Comparison of ENCODE assay signal across 20 cellular contexts in the genomic region with DNA sequence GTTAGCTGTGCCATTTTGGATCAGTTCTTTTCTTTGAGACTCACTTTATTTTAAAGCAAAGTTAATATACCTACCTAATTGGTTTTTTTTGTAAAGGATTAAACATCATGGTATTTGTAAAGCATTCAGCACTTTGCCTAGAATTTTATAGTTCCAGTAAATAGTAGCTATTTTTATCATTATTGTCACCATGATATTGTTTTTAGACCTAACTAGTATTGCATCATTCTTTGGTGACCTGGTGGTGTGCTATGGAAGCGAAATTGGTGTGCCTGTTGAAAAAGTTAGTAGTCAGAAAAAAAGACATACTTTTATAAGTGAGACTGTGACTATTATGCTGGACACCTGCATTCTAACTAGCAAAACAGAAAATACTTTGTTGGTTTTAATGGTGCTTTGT.
"Had no signal": no experiment of that assay in that cellular context is flagged by ENCODE, and none has a peak within 500 bp of the region (broad histone marks: within the 10 kb centered on the region; RNA-seq: fewer than 3 reads in every experiment).

No MANE protein-coding gene starts in this region.

- ATAC-seq: lower lobe of right lung; naive thymus-derived CD4-positive, alpha-beta T cell; upper lobe of right lung had no signal

- FAIRE-seq: colon, keratinocyte had no signal

- H3K9me3 ChIP-seq: esophagus muscularis mucosa, gastroesophageal sphincter, heart right ventricle, lower lobe of right lung, thyroid gland, upper lobe of right lung had no signal

- DNase-seq: activated CD4-positive, alpha-beta T cell treated with anti-CD3 and anti-CD28 coated beads for 1 hour; activated gamma-delta T cell treated with Interleukin-2 at 50 U/mL for 16 hours; activated T-cell treated with anti-CD3 and anti-CD28 coated beads, Interleukin-2, amount 50 U/mL, for 1 hour; anterior cingulate cortex; central memory CD4-positive, alpha-beta T cell; dorsolateral prefrontal cortex; heart right ventricle; lower lobe of right lung; naive thymus-derived CD4-positive, alpha-beta T cell; stimulated activated CD4-positive, alpha-beta T cell treated with anti-CD3 and anti-CD28 coated beads, Interleukin-4, amount 100 ng/mL, for 24 hours; stimulated activated naive CD4-positive, alpha-beta T cell treated with Interleukin-2 at 50 U/mL for 16 hours; T-helper 9 cell; thyroid gland; upper lobe of right lung had no signal

- H3K27me3 ChIP-seq: dorsolateral prefrontal cortex, esophagus muscularis mucosa, gastroesophageal sphincter, heart right ventricle, thyroid gland, upper lobe of right lung had no signal

- H3K27ac ChIP-seq: lower lobe of right lung, upper lobe of right lung had no signal

- H3K9me3 Mint-ChIP-seq: activated naive CD4-positive, alpha-beta T cell treated with anti-CD3 and anti-CD28 coated beads, Interleukin-2, amount 50 U/mL, for 24 hours; naive thymus-derived CD4-positive, alpha-beta T cell had no signal

- H3K36me3 ChIP-seq: esophagus muscularis mucosa, gastroesophageal sphincter, lower lobe of right lung, thyroid gland, upper lobe of right lung had no signal

- H3K4me3 Mint-ChIP-seq: activated naive CD4-positive, alpha-beta T cell treated with anti-CD3 and anti-CD28 coated beads, Interleukin-2, amount 50 U/mL, for 24 hours; naive thymus-derived CD4-positive, alpha-beta T cell had no signal

- H3K4me3 ChIP-seq: dorsolateral prefrontal cortex, esophagus muscularis mucosa, gastroesophageal sphincter, heart right ventricle, lower lobe of right lung, thyroid gland, upper lobe of right lung had no signal

- H3K27ac Mint-ChIP-seq: activated naive CD4-positive, alpha-beta T cell treated with anti-CD3 and anti-CD28 coated beads, Interleukin-2, amount 50 U/mL, for 24 hours; naive thymus-derived CD4-positive, alpha-beta T cell; progenitor cell of endocrine pancreas had no signal

- H3K36me3 Mint-ChIP-seq: activated naive CD4-positive, alpha-beta T cell treated with anti-CD3 and anti-CD28 coated beads, Interleukin-2, amount 50 U/mL, for 24 hours had no signal
